Comparison of ENCODE assay signal across 9 cellular contexts in genomic region chr16:24516900-24517669, GRCh38. TPM values are rescaled to one million over a fixed set of nuclear protein-coding genes. Genes with fewer than 3 reads are reported as not detected.
DNase-seq lines count a peak whose midpoint lies in the region; ATAC-seq and TF ChIP-seq lines count a peak whose summit lies in the region.
"Had no signal": no experiment of that assay in that cellular context is flagged by ENCODE, and none has a peak within 500 bp of the region (broad histone marks: within the 10 kb centered on the region; RNA-seq: fewer than 3 reads in every experiment).

No MANE protein-coding gene starts in this region.

- DNase-seq in GM12864 (ENCODE audit: low read depth) (peak; percentile 44), NCI-H1930 (lab: John Stamatoyannopoulos, UW) (peak; percentile 52 to 80), amniotic stem cell (lab: John Stamatoyannopoulos, UW) (peak; percentile 50), left cardiac atrium (peak; percentile 81), renal cortical epithelial cell (ENCODE audit: low read depth) (peak; percentile 82), aorta (peak; percentile 81 to 85)
- peak; percentile 60 for DNase-seq in T-helper 2 cell treated with Interferon-gamma antibody and Interleukin-4, amounts not matched to agents 5 μg/mL and 100 μg/mL, for 36 hours (ENCODE audit: low spot score)

- peaks cover 8% of the 10 kb centered on the region for H3K27me3 Mint-ChIP-seq in T-helper 2 cell treated with Interferon-gamma antibody and Interleukin-4, amounts not matched to agents 5 μg/mL and 100 μg/mL, for 36 hours (ENCODE audit: low read depth)

- no peaks in the 10 kb centered on the region for H3K36me3 Mint-ChIP-seq in T-helper 2 cell treated with Interferon-gamma antibody and Interleukin-4, amounts not matched to agents 5 μg/mL and 100 μg/mL, for 36 hours (ENCODE audit: low read depth)

- no peaks in the 10 kb centered on the region for H3K36me3 ChIP-seq in aorta (ENCODE audit: control insufficient read depth in 1 of 2, insufficient read depth in 2 of 2, low read length in 1 of 2)

- ATAC-seq in left cardiac atrium (peak; percentile 88 to 89), aorta (ENCODE audit: low FRiP score) (peak; percentile 89), GM21529 (IDR thresholded peaks at IDR 0.05; ENCODE audit: unreplicated experiment) (no peak)

- no peak overlapping the region for H3K27ac Mint-ChIP-seq in T-helper 2 cell treated with Interferon-gamma antibody and Interleukin-4, amounts not matched to agents 5 μg/mL and 100 μg/mL, for 36 hours

- H3K9me3 Mint-ChIP-seq in T-helper 2 cell treated with Interferon-gamma antibody and Interleukin-4, amounts not matched to agents 5 μg/mL and 100 μg/mL, for 36 hours, result no peaks in the 10 kb centered on the region

- peak; percentile 91 for TF ChIP-seq CTCF in GM12864 (IDR thresholded peaks at IDR 0.05; ENCODE audit: low read depth, low read length, missing control alignments)

- H3K4me3 ChIP-seq in GM12864 (ENCODE audit: low read depth, low read length) (no peak overlapping the region), aorta (ENCODE audit: low read length in 2 of 2) (no peak overlapping the region)

- H3K4me1 ChIP-seq in aorta (ENCODE audit: control insufficient read depth in 1 of 2, insufficient read depth in 2 of 2, low read length in 2 of 2), result no peaks in the 10 kb centered on the region

- no peaks in the 10 kb centered on the region for H3K9me3 ChIP-seq in aorta (ENCODE audit: control insufficient read depth, low read length)

- intact Hi-C loops in left cardiac atrium (cut with DNase I), result no loop called here
- intact Hi-C loops in aorta (cut with DNase I), result no loop called here

- H3K4me3 Mint-ChIP-seq in T-helper 2 cell treated with Interferon-gamma antibody and Interleukin-4, amounts not matched to agents 5 μg/mL and 100 μg/mL, for 36 hours, result peak overlapping the region; percentile 54

- peaks cover 5% of the 10 kb centered on the region for H3K4me1 Mint-ChIP-seq in T-helper 2 cell treated with Interferon-gamma antibody and Interleukin-4, amounts not matched to agents 5 μg/mL and 100 μg/mL, for 36 hours (ENCODE audit: low read depth)

- no peak overlapping the region for H3K27ac ChIP-seq in aorta (ENCODE audit: low read depth in 1 of 2, low read length in 2 of 2)
- H3K27ac ChIP-seq: skin epidermis had no signal

- no peaks in the 10 kb centered on the region for H3K27me3 ChIP-seq in aorta (ENCODE audit: control insufficient read depth in 1 of 2, insufficient read depth in 2 of 2, low read length in 1 of 2)

- 24 to 27% methylated on average over 20 of the region's 20 CpGs for WGBS in aorta, 2 donors

RNA-seq across cellular contexts. Expression of gene RBBP6, which starts 22.3 kb away (rescaled TPM):
- total RNA-seq in left cardiac atrium (10 to 100 TPM; 26.6 to 39.4 TPM), renal cortical epithelial cell (7.5 and 35.2 TPM in 2 replicates), aorta (10 to 100 TPM; 62.9 to 65.8 TPM)
- 10 to 100 TPM; 11.9 to 45.2 TPM for polyA plus RNA-seq in aorta
